9 cellular contexts compared by ENCODE assay signal in the genomic region with DNA sequence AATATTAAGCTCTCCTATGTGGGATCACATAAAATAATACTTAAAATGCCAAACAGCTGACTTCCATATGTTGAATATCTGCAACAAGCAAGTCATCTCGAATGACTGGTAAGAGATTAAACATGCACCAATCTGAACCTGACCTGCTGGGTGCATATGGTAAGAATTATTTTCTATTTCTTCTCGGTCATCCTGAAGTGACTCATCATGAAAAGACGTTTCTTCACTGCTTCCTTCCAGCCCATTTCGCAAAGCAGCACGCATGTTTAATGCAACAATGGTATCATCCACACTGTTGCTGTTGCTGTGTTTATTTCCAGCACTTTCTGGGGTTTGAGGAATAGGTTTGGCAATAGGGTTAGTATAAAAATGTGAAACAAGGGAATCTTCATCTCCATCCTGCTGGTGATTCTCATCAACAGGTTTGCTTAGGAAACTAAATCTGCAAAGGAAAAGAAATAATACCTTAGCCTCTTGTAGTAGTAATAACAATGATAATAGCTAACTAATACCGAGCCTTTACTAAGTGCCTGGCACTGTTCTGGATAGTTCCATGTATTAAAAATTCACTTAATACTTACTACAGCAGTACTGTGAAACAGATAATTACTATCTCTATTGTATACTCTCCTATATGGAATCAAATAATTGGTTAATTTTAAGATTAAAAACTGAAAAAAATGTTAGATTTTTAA. TPM values are rescaled to one million over a fixed set of nuclear protein-coding genes. Genes with fewer than 3 reads are reported as not detected.
DNase-seq lines count a peak whose midpoint lies in the region; ATAC-seq and TF ChIP-seq lines count a peak whose summit lies in the region.
"Had no signal": no experiment of that assay in that cellular context is flagged by ENCODE, and none has a peak within 500 bp of the region (broad histone marks: within the 10 kb centered on the region; RNA-seq: fewer than 3 reads in every experiment).

No MANE protein-coding gene starts in this region.

- H3K4me2 ChIP-seq in SK-N-SH, result no peak overlapping the region; the same call in 1 of the 2 replicates

- TF ChIP-seq CTCF in HFFc6 (IDR thresholded peaks at IDR 0.05), result no peak
- no peak for TF ChIP-seq CTCF in SK-N-SH (IDR thresholded peaks at IDR 0.05)
- no peak for TF ChIP-seq CTCF in foreskin keratinocyte (conservative IDR thresholded peaks at IDR 0.05)
- TF ChIP-seq CTCF in suprapubic skin (IDR thresholded peaks at IDR 0.05), result no peak

- TF ChIP-seq RAD21 in SK-N-SH (IDR thresholded peaks at IDR 0.05; ENCODE audit: low read length), result no peak

- H4K20me1 ChIP-seq in SK-N-SH (ENCODE audit: insufficient read depth), result no peaks in the 10 kb centered on the region

- intact Hi-C loops in activated T-helper 2 cell treated with anti-CD3 and anti-CD28 coated beads, Interferon-gamma antibody, Interleukin-2, Interleukin-4, amounts not matched to agents 10 μg/mL and 5 μg/mL and 100 μg/mL, durations not matched to agents 14 hours and 24 hours and 36 hours (cut with micrococcal nuclease), result no loop called here

- TF ChIP-seq POLR2A in suprapubic skin (IDR thresholded peaks at IDR 0.05), result no peak

- peak overlapping the region; percentile 92 for H3K27ac Mint-ChIP-seq in HFFc6
- H3K27ac Mint-ChIP-seq in activated T-helper 2 cell treated with anti-CD3 and anti-CD28 coated beads, Interferon-gamma antibody, Interleukin-2, Interleukin-4, amounts not matched to agents 10 μg/mL and 5 μg/mL and 100 μg/mL, durations not matched to agents 14 hours and 24 hours and 36 hours, result no peak overlapping the region

- H3K4me3 Mint-ChIP-seq in HFFc6, result peak overlapping the region; percentile 66
- no peak overlapping the region for H3K4me3 Mint-ChIP-seq in activated T-helper 2 cell treated with anti-CD3 and anti-CD28 coated beads, Interferon-gamma antibody, Interleukin-2, Interleukin-4, amounts not matched to agents 10 μg/mL and 5 μg/mL and 100 μg/mL, durations not matched to agents 14 hours and 24 hours and 36 hours (ENCODE audit: low read depth)

- 22% methylated on average over 6 of the region's 6 CpGs for WGBS in SK-N-SH (ENCODE audit: low lambda C conversion rate)
- 59% methylated on average over 6 of the region's 6 CpGs for WGBS in suprapubic skin

- H3K9me2 ChIP-seq in SK-N-SH, result no peaks in the 10 kb centered on the region

- peaks cover 19% of the 10 kb centered on the region for H3K79me2 ChIP-seq in SK-N-SH (ENCODE audit: insufficient read depth)

- H3K27ac ChIP-seq in SK-N-SH (ENCODE audit: low read depth in 2 of 2, low read length in 1 of 2), result peak overlapping the region; percentile 71 to 89
- no peak overlapping the region for H3K27ac ChIP-seq in foreskin keratinocyte
- H3K27ac ChIP-seq in suprapubic skin, result peak overlapping the region; percentile 3

- CTCF ChIA-PET in SK-N-SH (lab: Yijun Ruan, JAX), result interaction anchor here (1.7 kb wide), 1 partner anchor 12 kb away, joined by 3 read pairs; no protein-coding TSS in a partner anchor

- no peaks in the 10 kb centered on the region for H3K9me3 Mint-ChIP-seq in HFFc6
- no peaks in the 10 kb centered on the region for H3K9me3 Mint-ChIP-seq in activated T-helper 2 cell treated with anti-CD3 and anti-CD28 coated beads, Interferon-gamma antibody, Interleukin-2, Interleukin-4, amounts not matched to agents 10 μg/mL and 5 μg/mL and 100 μg/mL, durations not matched to agents 14 hours and 24 hours and 36 hours

- H3K4me1 ChIP-seq in SK-N-SH (ENCODE audit: control insufficient read depth in 1 of 2, insufficient read depth in 2 of 2, low read depth in 1 of 2, low read length in 1 of 2) (peaks cover 0 to 9% of the 10 kb centered on the region in 2 experiments; a peak in 1 of 4 replicates), foreskin keratinocyte (peaks cover 6% of the 10 kb centered on the region), suprapubic skin (peaks cover 3% of the 10 kb centered on the region)
- H3K4me1 ChIP-seq: esophagus squamous epithelium had no signal

- peak overlapping the region; percentile 36; the same call in 1 of the 2 replicates for H3K9ac ChIP-seq in SK-N-SH

- H3K4me3 ChIP-seq in SK-N-SH (ENCODE audit: low read depth in 2 of 2, low read length in 1 of 2), result no peak overlapping the region
- H3K4me3 ChIP-seq in suprapubic skin, result no peak overlapping the region
- H3K4me3 ChIP-seq: esophagus squamous epithelium had no signal

- ATAC-seq in foreskin keratinocyte (peak; percentile 89), HG02852 (IDR thresholded peaks at IDR 0.05; ENCODE audit: unreplicated experiment) (no peak)

- H3K27me3 ChIP-seq in SK-N-SH (ENCODE audit: insufficient read depth) (no peaks in the 10 kb centered on the region), foreskin keratinocyte (no peaks in the 10 kb centered on the region), suprapubic skin (no peaks in the 10 kb centered on the region)
- H3K27me3 ChIP-seq: esophagus squamous epithelium had no signal

- peak; percentile 98 for DNase-seq in HFFc6
- DNase-seq in SK-N-SH, result no peak
- DNase-seq in foreskin keratinocyte, result peak; percentile 81 to 91
- DNase-seq in suprapubic skin (ENCODE audit: low spot score in 2 of 2), result no peak
- DNase-seq in activated T-helper 2 cell treated with anti-CD3 and anti-CD28 coated beads, Interferon-gamma antibody, Interleukin-2, Interleukin-4, amounts not matched to agents 10 μg/mL and 5 μg/mL and 100 μg/mL, durations not matched to agents 14 hours and 24 hours and 36 hours (ENCODE audit: low spot score), result no peak
- no peak for DNase-seq in NCI-H1092 (lab: John Stamatoyannopoulos, UW)
- DNase-seq: activated naive CD4-positive, alpha-beta T cell; esophagus squamous epithelium had no signal

- peaks cover 34% of the 10 kb centered on the region for H3K4me1 Mint-ChIP-seq in HFFc6 (ENCODE audit: low read depth)
- H3K4me1 Mint-ChIP-seq in activated T-helper 2 cell treated with anti-CD3 and anti-CD28 coated beads, Interferon-gamma antibody, Interleukin-2, Interleukin-4, amounts not matched to agents 10 μg/mL and 5 μg/mL and 100 μg/mL, durations not matched to agents 14 hours and 24 hours and 36 hours (ENCODE audit: low read depth), result peaks cover 5% of the 10 kb centered on the region

- H2AFZ ChIP-seq in SK-N-SH (ENCODE audit: low read depth), result no peak overlapping the region

- no peaks in the 10 kb centered on the region; the same call in 1 of the 2 replicates for H3K27me3 Mint-ChIP-seq in HFFc6 (ENCODE audit: insufficient read depth)
- no peaks in the 10 kb centered on the region for H3K27me3 Mint-ChIP-seq in activated T-helper 2 cell treated with anti-CD3 and anti-CD28 coated beads, Interferon-gamma antibody, Interleukin-2, Interleukin-4, amounts not matched to agents 10 μg/mL and 5 μg/mL and 100 μg/mL, durations not matched to agents 14 hours and 24 hours and 36 hours (ENCODE audit: low read depth)

- TF ChIP-seq EP300 in SK-N-SH (IDR thresholded peaks at IDR 0.05; ENCODE audit: borderline replicate concordance in 1 of 2, low read depth in 1 of 2, low read length in 1 of 2) (peak in 1 of 2 experiments; percentile 88; a peak in 2 of 4 replicates), suprapubic skin (IDR thresholded peaks at IDR 0.05) (no peak)

- H3K9me3 ChIP-seq in SK-N-SH, result no peaks in the 10 kb centered on the region
- H3K9me3 ChIP-seq in suprapubic skin, result no peaks in the 10 kb centered on the region
- H3K9me3 ChIP-seq: esophagus squamous epithelium had no signal

- H3F3A ChIP-seq in SK-N-SH (replicated peaks; ENCODE audit: insufficient read depth), result peaks cover 29% of the 10 kb centered on the region

- POLR2A ChIA-PET in SK-N-SH (lab: Yijun Ruan, JAX), result no interaction called here

- peaks cover 56% of the 10 kb centered on the region for H3K36me3 Mint-ChIP-seq in HFFc6 (ENCODE audit: low read depth)
- H3K36me3 Mint-ChIP-seq in activated T-helper 2 cell treated with anti-CD3 and anti-CD28 coated beads, Interferon-gamma antibody, Interleukin-2, Interleukin-4, amounts not matched to agents 10 μg/mL and 5 μg/mL and 100 μg/mL, durations not matched to agents 14 hours and 24 hours and 36 hours (ENCODE audit: low read depth), result peaks cover 76% of the 10 kb centered on the region

- H3K36me3 ChIP-seq in SK-N-SH (replicated peaks in 1 of 2; ENCODE audit: control insufficient read depth in 1 of 2, insufficient read depth in 2 of 2, low read length in 1 of 2), result peaks cover 54 to 70% of the 10 kb centered on the region in 2 experiments
- peaks cover 94% of the 10 kb centered on the region for H3K36me3 ChIP-seq in suprapubic skin

TF ChIP-seq in SK-N-SH, 30 proteins besides CTCF, POLR2A, EP300 and RAD21 (continues in another document):
- TF ChIP-seq FOXJ3 (CRISPR knock-in tag; IDR thresholded peaks at IDR 0.05) (no peak), TCF12 (IDR thresholded peaks at IDR 0.05) (peak; percentile 100), GATA2 (CRISPR knock-in tag; IDR thresholded peaks at IDR 0.05) (no peak), FOSL2 (IDR thresholded peaks at IDR 0.05; ENCODE audit: borderline replicate concordance, low read depth) (peak; percentile 96), TEAD4 (IDR thresholded peaks at IDR 0.05; ENCODE audit: borderline replicate concordance, insufficient read depth) (peak; percentile 80; the same call in 1 of the 2 replicates), RFX5 (IDR thresholded peaks at IDR 0.05; ENCODE audit: low read length) (no peak), POLR2AphosphoS5 (IDR thresholded peaks at IDR 0.05; ENCODE audit: low read depth, low read length) (peak; percentile 98)
- TF ChIP-seq, protein P1, sequence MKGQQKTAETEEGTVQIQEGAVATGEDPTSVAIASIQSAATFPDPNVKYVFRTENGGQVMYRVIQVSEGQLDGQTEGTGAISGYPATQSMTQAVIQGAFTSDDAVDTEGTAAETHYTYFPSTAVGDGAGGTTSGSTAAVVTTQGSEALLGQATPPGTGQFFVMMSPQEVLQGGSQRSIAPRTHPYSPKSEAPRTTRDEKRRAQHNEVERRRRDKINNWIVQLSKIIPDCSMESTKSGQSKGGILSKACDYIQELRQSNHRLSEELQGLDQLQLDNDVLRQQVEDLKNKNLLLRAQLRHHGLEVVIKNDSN (IDR thresholded peaks at IDR 0.05; ENCODE audit: borderline replicate concordance, low read depth), result no peak
- TF ChIP-seq, protein P2, sequence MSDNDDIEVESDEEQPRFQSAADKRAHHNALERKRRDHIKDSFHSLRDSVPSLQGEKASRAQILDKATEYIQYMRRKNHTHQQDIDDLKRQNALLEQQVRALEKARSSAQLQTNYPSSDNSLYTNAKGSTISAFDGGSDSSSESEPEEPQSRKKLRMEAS (IDR thresholded peaks at IDR 0.05; ENCODE audit: low read depth), result peak; percentile 89

RNA-seq across cellular contexts. Expression of a gene that starts 52.0 kb away (rescaled TPM):
- total RNA-seq in HFFc6 (2021; fragmentation: NEBNext Ultra II Directional; extraction: Animal tissue kit (Norgen Biotek cat#: 25700)), result under 1 TPM; 0.23 to 0.57 (median 0.38) TPM
- 1.1 TPM in 2 replicates for polyA plus RNA-seq in SK-N-SH (2012; rRNA removed)
- 0.21 and 0.37 TPM in 2 replicates for polyA plus RNA-seq in SK-N-SH (2012; cell fraction: cytosol; rRNA removed)
- polyA plus RNA-seq in SK-N-SH (2012; cell fraction: nucleus; rRNA removed), result 6.0 and 6.3 TPM in 2 replicates
- total RNA-seq in foreskin keratinocyte, result 0.42 and 0.51 TPM in 2 replicates
- polyA plus RNA-seq in foreskin keratinocyte, result 0.35 and 0.55 TPM in 2 replicates
- 1 to 10 TPM in 1 of 4 donors, under 1 TPM in 2, not detected in 1; 0.73 to 2.3 (median 0.89) TPM for total RNA-seq in suprapubic skin
- total RNA-seq in activated T-helper 2 cell treated with anti-CD3 and anti-CD28 coated beads, Interferon-gamma antibody, Interleukin-2, Interleukin-4, amounts not matched to agents 10 μg/mL and 5 μg/mL and 100 μg/mL, durations not matched to agents 14 hours and 24 hours and 36 hours, result 2.2 and 2.4 TPM in 2 replicates

Comparison
In these comparisons a context has a peak if more than half of its experiments do, and no peak if none do; other contexts are left out.
1. DNase-seq: peak in HFFc6 (single experiment) and foreskin keratinocyte (2 of 2); none in SK-N-SH (single experiment), suprapubic skin (0 of 2), activated T-helper 2 cell treated with anti-CD3 and anti-CD28 coated beads, Interferon-gamma antibody, Interleukin-2, Interleukin-4, amounts not matched to agents 10 μg/mL and 5 μg/mL and 100 μg/mL, durations not matched to agents 14 hours and 24 hours and 36 hours (single experiment) and NCI-H1092 (single experiment).